8 cellular contexts compared by ENCODE assay signal in genomic region chr4:41990383-41991111, GRCh38. TPM values are rescaled to one million over a fixed set of nuclear protein-coding genes. Genes with fewer than 3 reads are reported as not detected.
A peak's percentile ranks its signal among the peaks of the same experiment; 100 is the strongest.
DNase-seq lines count a peak whose midpoint lies in the region; ATAC-seq and TF ChIP-seq lines count a peak whose summit lies in the region.

Gene SLC30A9, plus strand, starts transcription at chr4:41990530. Its CDS starts 122 bp downstream, at chr4:41990652.

- DNase-seq in Peyer's patch (peak; percentile 95 to 98 (median 95)), esophagus squamous epithelium (lab: John Stamatoyannopoulos, UW) (peak; percentile 68), myocyte (ENCODE audit: low read depth) (peak; percentile 96)
- DNase-seq in activated T-cell treated with anti-CD3 and anti-CD28 coated beads, Interleukin-2, amount 50 U/mL, for 48 hours, result peak; percentile 92 to 93
- DNase-seq in stimulated activated CD8-positive, alpha-beta memory T cell treated with anti-CD3 and anti-CD28 coated beads, Interleukin-7, amount 100 ng/mL, for 48 hours (ENCODE audit: extremely low read depth in 1 of 2, low read depth in 1 of 2), result peak; percentile 80 to 91

- 1% methylated on average over 18 to 30 of the region's 63 CpGs for WGBS in esophagus squamous epithelium, 2 donors

- no peaks in the 10 kb centered on the region for H3K9me2 ChIP-seq in DOHH2 (replicated peaks; ENCODE audit: control insufficient read depth, low read length)

- H3K9me3 ChIP-seq in DOHH2 (ENCODE audit: control insufficient read depth, insufficient read depth, low read length) (no peaks in the 10 kb centered on the region), KOPT-K1 (ENCODE audit: insufficient read depth, low read length, poor library complexity, severe bottlenecking) (no peaks in the 10 kb centered on the region), Peyer's patch (no peaks in the 10 kb centered on the region), esophagus squamous epithelium (no peaks in the 10 kb centered on the region)

- intact Hi-C loops in esophagus squamous epithelium (cut with DNase I), result no loop called here

- no peak within 1 kb of the TSS for H3K27ac ChIP-seq in DOHH2 (ENCODE audit: low read depth, low read length)
- peak within 1 kb of the TSS; percentile 59 for H3K27ac ChIP-seq in KOPT-K1 (ENCODE audit: low read depth, low read length, poor library complexity, severe bottlenecking)
- H3K27ac ChIP-seq in Peyer's patch, result peak within 1 kb of the TSS; percentile 69 to 85 (median 80)
- H3K27ac ChIP-seq in esophagus squamous epithelium, result peak within 1 kb of the TSS; percentile 84 to 93 (median 88)

- H3K4me2 ChIP-seq in DOHH2 (ENCODE audit: low read length), result peak within 1 kb of the TSS; percentile 92

- TF ChIP-seq CTCF in DOHH2 (IDR thresholded peaks at IDR 0.05; ENCODE audit: low read depth, low read length, poor library complexity, severe bottlenecking), result peak; percentile 26
- peak in 5 of 6 experiments; percentile 8 to 61 (median 49) for TF ChIP-seq CTCF in Peyer's patch (IDR thresholded peaks at IDR 0.05)
- peak in 4 of 6 experiments; percentile 37 to 61 (median 45) for TF ChIP-seq CTCF in esophagus squamous epithelium (IDR thresholded peaks at IDR 0.05)

- H3K4me1 ChIP-seq in DOHH2 (ENCODE audit: control insufficient read depth, low read length) (peaks cover 28% of the 10 kb centered on the region), Peyer's patch (peaks cover 0 to 14% (median 6%) of the 10 kb centered on the region in 4 donors), esophagus squamous epithelium (peaks cover 9 to 35% (median 13%) of the 10 kb centered on the region in 3 donors)

- H3K79me2 ChIP-seq in DOHH2 (ENCODE audit: control insufficient read depth, low read length), result peaks cover 43% of the 10 kb centered on the region

- H3K4me3 ChIP-seq in DOHH2 (ENCODE audit: low read length) (peak within 1 kb of the TSS; percentile 96), Peyer's patch (peak within 1 kb of the TSS; percentile 74 to 97 (median 82)), esophagus squamous epithelium (peak within 1 kb of the TSS; percentile 82 to 99 (median 94))

- TF ChIP-seq POLR2A in Peyer's patch (IDR thresholded peaks at IDR 0.05), result peak; percentile 60 to 87
- TF ChIP-seq POLR2A in esophagus squamous epithelium (IDR thresholded peaks at IDR 0.05), result peak in 3 of 4 donors; percentile 44 to 88 (median 81)

- H3F3A ChIP-seq in DOHH2 (ENCODE audit: control insufficient read depth, insufficient read depth), result 0 out of 2 replicates have a peak, but pooled peaks cover 3% of the 10 kb centered on the region

- peak; percentile 99 for ATAC-seq in GM21786 (IDR thresholded peaks at IDR 0.05; ENCODE audit: unreplicated experiment)

- H3K36me3 ChIP-seq in DOHH2 (ENCODE audit: control insufficient read depth, low read length), result peaks cover 5% of the 10 kb centered on the region; the same call in 1 of the 2 replicates
- H3K36me3 ChIP-seq in KOPT-K1 (ENCODE audit: insufficient read depth, low read length), result no peaks in the 10 kb centered on the region
- H3K36me3 ChIP-seq in Peyer's patch, result no peaks in the 10 kb centered on the region
- no peaks in the 10 kb centered on the region for H3K36me3 ChIP-seq in esophagus squamous epithelium

- H3K27me3 ChIP-seq in DOHH2 (ENCODE audit: control insufficient read depth, low read length) (no peaks in the 10 kb centered on the region), Peyer's patch (no peaks in the 10 kb centered on the region), esophagus squamous epithelium (no peaks in the 10 kb centered on the region)

- no peaks in the 10 kb centered on the region for H4K20me1 ChIP-seq in DOHH2 (ENCODE audit: control insufficient read depth, insufficient read depth, low read depth, low read length)

RNA-seq across cellular contexts. Expression of gene SLC30A9, which starts in this region (rescaled TPM):
- total RNA-seq in Peyer's patch (10 to 100 TPM; 51.3 to 61.1 (median 56.6) TPM), esophagus squamous epithelium (10 to 100 TPM; 37.1 to 52.7 (median 46.4) TPM), myocyte (65.9 and 72.4 TPM in 2 replicates)
- 22.6 TPM for polyA plus RNA-seq in myocyte (2012)
